8 cellular contexts compared by ENCODE assay signal in genomic region chr2:170177950-170178781, GRCh38. TPM values are rescaled to one million over a fixed set of nuclear protein-coding genes. Genes with fewer than 3 reads are reported as not detected.
A peak's percentile ranks its signal among the peaks of the same experiment; 100 is the strongest.
DNase-seq lines count a peak whose midpoint lies in the region; ATAC-seq, FAIRE-seq and TF ChIP-seq lines count a peak whose summit lies in the region.

TSS of gene MYO3B (plus strand) at chr2:170178147. CDS start at chr2:170178288, 141 bp downstream.

- CTCF ChIA-PET in K562 (lab: Yijun Ruan, JAX; ENCODE audit: low intra/inter-chr PET ratio), result no interaction called here
- CTCF ChIA-PET in activated naive CD4-positive, alpha-beta T cell treated with anti-CD3 and anti-CD28 coated beads, Interleukin-2, amount 10 ng/mL, durations not matched to agents 7 days and 5 days (lab: Charles Lee), result no interaction called here

- H3K9ac ChIP-seq in K562 (ENCODE audit: insufficient read depth in 1 of 2, low read depth in 2 of 2, low read length in 2 of 2), result no peak within 1 kb of the TSS

- FAIRE-seq in K562 (lab: Jason Lieb, UNC), result no peak

- no peak for TF ChIP-seq EP300 in K562 (IDR thresholded peaks at IDR 0.05; ENCODE audit: low read length)

- no peaks in the 10 kb centered on the region for H3K36me3 ChIP-seq in K562 (ENCODE audit: control insufficient read depth, insufficient read depth, low read length)

- H2AFZ ChIP-seq in K562 (ENCODE audit: low read depth, low read length), result peak within 1 kb of the TSS; percentile 18; the same call in 1 of the 2 replicates

- POLR2A ChIA-PET in K562 (lab: Yijun Ruan, JAX), result interaction anchor here (1.0 to 1.4 kb wide), 2 partner anchors 9 to 11 kb away, joined by 4 to 5 read pairs; no protein-coding TSS in a partner anchor

- peak; percentile 46 for ATAC-seq in GM18511 (IDR thresholded peaks at IDR 0.05; ENCODE audit: unreplicated experiment)
- peak; percentile 39 for ATAC-seq in HG03196 (IDR thresholded peaks at IDR 0.05; ENCODE audit: unreplicated experiment)
- ATAC-seq in K562, result no peak
- no peak for ATAC-seq in HG02571 (IDR thresholded peaks at IDR 0.05; ENCODE audit: unreplicated experiment)

- H3K9me3 ChIP-seq in K562 (replicated peaks; ENCODE audit: control insufficient read depth, insufficient read depth, low read depth, low read length), result no peaks in the 10 kb centered on the region

- H3K79me2 ChIP-seq in K562 (ENCODE audit: control insufficient read depth, insufficient read depth, low read length), result no peaks in the 10 kb centered on the region

- peaks cover 26% of the 10 kb centered on the region for H3K4me1 Mint-ChIP-seq in neural crest cell
- H3K4me1 Mint-ChIP-seq in activated naive CD4-positive, alpha-beta T cell treated with anti-CD3 and anti-CD28 coated beads, Interleukin-2, amount 10 ng/mL, durations not matched to agents 7 days and 5 days, result no peaks in the 10 kb centered on the region

- no TSS peak for BruUV-seq in K562 (replicated peaks; lab: Mats Ljungman, UMichigan)

- H3K27me3 ChIP-seq in K562 (ENCODE audit: control insufficient read depth in 2 of 2, insufficient read depth in 2 of 2, low read length in 2 of 2), result no peaks in the 10 kb centered on the region

- no peak within 1 kb of the TSS for H3K27ac ChIP-seq in K562 (ENCODE audit: extremely low read depth, low read depth, low read length)

- no peaks in the 10 kb centered on the region for H4K20me1 ChIP-seq in K562 (replicated peaks; ENCODE audit: control insufficient read depth, insufficient read depth, low read length)

- peak within 1 kb of the TSS; percentile 61 for H3K27ac Mint-ChIP-seq in neural crest cell (ENCODE audit: unreplicated experiment)
- no peak within 1 kb of the TSS for H3K27ac Mint-ChIP-seq in activated naive CD4-positive, alpha-beta T cell treated with anti-CD3 and anti-CD28 coated beads, Interleukin-2, amount 10 ng/mL, durations not matched to agents 7 days and 5 days

- H3K9me1 ChIP-seq in K562 (ENCODE audit: control insufficient read depth, insufficient read depth, low read length), result no peaks in the 10 kb centered on the region

- no peak within 1 kb of the TSS for H3K4me2 ChIP-seq in K562 (ENCODE audit: insufficient read depth, low read length)

- H3K27me3 Mint-ChIP-seq in neural crest cell (ENCODE audit: low read depth), result no peaks in the 10 kb centered on the region
- H3K27me3 Mint-ChIP-seq in activated naive CD4-positive, alpha-beta T cell treated with anti-CD3 and anti-CD28 coated beads, Interleukin-2, amount 10 ng/mL, durations not matched to agents 7 days and 5 days, result no peaks in the 10 kb centered on the region

- H3K4me1 ChIP-seq in K562 (replicated peaks in 1 of 2; ENCODE audit: control insufficient read depth in 2 of 2, insufficient read depth in 2 of 2, low read length in 2 of 2), result no peaks in the 10 kb centered on the region; a peak in 2 of 5 replicates

- intact Hi-C loops in K562 (cut with micrococcal nuclease), result no loop called here

- H3K4me3 ChIP-seq in K562, result no peak within 1 kb of the TSS

- no peaks in the 10 kb centered on the region for H3K36me3 Mint-ChIP-seq in neural crest cell (ENCODE audit: low read depth)
- H3K36me3 Mint-ChIP-seq in activated naive CD4-positive, alpha-beta T cell treated with anti-CD3 and anti-CD28 coated beads, Interleukin-2, amount 10 ng/mL, durations not matched to agents 7 days and 5 days, result no peaks in the 10 kb centered on the region

- H3K4me3 Mint-ChIP-seq in neural crest cell, result no peak within 1 kb of the TSS
- no peak within 1 kb of the TSS for H3K4me3 Mint-ChIP-seq in activated naive CD4-positive, alpha-beta T cell treated with anti-CD3 and anti-CD28 coated beads, Interleukin-2, amount 10 ng/mL, durations not matched to agents 7 days and 5 days

- TF ChIP-seq RAD21 in K562 (CRISPR knock-in tag; conservative IDR thresholded peaks at IDR 0.05 in 1 of 2, IDR thresholded peaks at IDR 0.05 in 1 of 2), result no peak

- WGBS in K562 (ENCODE audit: insufficient coverage, low coverage, missing lambda C conversion rate), result 51% methylated on average over 3 of the region's 3 CpGs

- in situ Hi-C loops in K562 (cut with MboI), result no loop called here

- DNase-seq in K562 (ENCODE audit: extremely low read depth in 1 of 4, low spot score in 3 of 4), result no peak
- no peak for DNase-seq in neural crest cell (ENCODE audit: low read depth, low spot score)
- DNase-seq in NCI-H187 (lab: John Stamatoyannopoulos, UW), result no peak
- no peak for DNase-seq in NCI-H1048 (lab: John Stamatoyannopoulos, UW)
- no peak for DNase-seq in activated naive CD4-positive, alpha-beta T cell treated with anti-CD3 and anti-CD28 coated beads, Interleukin-2, amount 10 ng/mL, durations not matched to agents 7 days and 5 days

- no peak for TF ChIP-seq POLR2A in K562 (conservative IDR thresholded peaks at IDR 0.05)

- no peaks in the 10 kb centered on the region for H3K9me3 Mint-ChIP-seq in neural crest cell
- no peaks in the 10 kb centered on the region for H3K9me3 Mint-ChIP-seq in activated naive CD4-positive, alpha-beta T cell treated with anti-CD3 and anti-CD28 coated beads, Interleukin-2, amount 10 ng/mL, durations not matched to agents 7 days and 5 days

- TF ChIP-seq CTCF in K562 (IDR thresholded peaks at IDR 0.05 in 2 of 3, conservative IDR thresholded peaks at IDR 0.05 in 1 of 3; ENCODE audit: insufficient read depth in 2 of 3, low read depth in 1 of 3, low read length in 3 of 3) (no peak), neural crest cell (conservative IDR thresholded peaks at IDR 0.05) (no peak)

TF ChIP-seq in K562, 482 proteins besides CTCF, POLR2A, EP300 and RAD21 (continues in another document):
- no peak for TF ChIP-seq E2F4 (CRISPR knock-in tag; IDR thresholded peaks at IDR 0.05; ENCODE audit: low read depth)
- TF ChIP-seq ERF (CRISPR knock-in tag; IDR thresholded peaks at IDR 0.05), result no peak
- no peak for TF ChIP-seq SETDB1 (IDR thresholded peaks at IDR 0.05; ENCODE audit: low read length)
- TF ChIP-seq EWSR1 (IDR thresholded peaks at IDR 0.05; ENCODE audit: borderline replicate concordance, low read depth, partially characterized antibody), result no peak
- TF ChIP-seq MLX (CRISPR knock-in tag; conservative IDR thresholded peaks at IDR 0.05), result no peak
- TF ChIP-seq ZNF639 (CRISPR knock-in tag; conservative IDR thresholded peaks at IDR 0.05 in 1 of 2, IDR thresholded peaks at IDR 0.05 in 1 of 2), result no peak
- TF ChIP-seq KDM2B (CRISPR knock-in tag; IDR thresholded peaks at IDR 0.05), result no peak
- no peak for TF ChIP-seq MAFK (IDR thresholded peaks at IDR 0.05; ENCODE audit: low read length)
- no peak for TF ChIP-seq ETV6 (IDR thresholded peaks at IDR 0.05; ENCODE audit: borderline replicate concordance in 1 of 2, low read depth in 2 of 2, low read length in 1 of 2)
- TF ChIP-seq ETV6 (CRISPR knock-in tag; IDR thresholded peaks at IDR 0.05; ENCODE audit: borderline replicate concordance), result no peak

RNA-seq across cellular contexts. Expression of gene MYO3B, which starts in this region (rescaled TPM):
- total RNA-seq in K562 (2011; cell fraction: chromatin; rRNA removed; ENCODE audit: low replicate concordance), result 5.2 and 8.0 TPM in 2 replicates
- total RNA-seq in K562 (2011; cell fraction: nucleolus; rRNA removed), result 1.7 and 2.7 TPM in 2 replicates
- 3.4 and 3.9 TPM in 2 replicates for total RNA-seq in K562 (2011; cell fraction: nucleoplasm; rRNA removed)
- 3.0 and 3.4 TPM in 2 replicates for total RNA-seq in K562 (2014; rRNA removed)
- total RNA-seq in K562 (2014; rRNA removed; fragmentation: Illumina TruSeq; extraction: Trizol), result 4.6 and 4.7 TPM in 2 replicates
- 3.4 and 3.8 TPM in 2 replicates for total RNA-seq in K562 (2015; rRNA removed; fragmentation: Illumina TruSeq; extraction: Trizol)
- total RNA-seq in K562 (2021), result 3.5 and 4.7 TPM in 2 replicates
- 0.32 and 3.6 TPM in 2 replicates for polyA plus RNA-seq in K562 (2011; rRNA removed)
- polyA plus RNA-seq in K562 (2011; cell fraction: cytosol; rRNA removed), result 0.24 and 1.3 TPM in 2 replicates
- 0.79 and 3.4 TPM in 2 replicates for polyA plus RNA-seq in K562 (2011; cell fraction: nucleus; rRNA removed)
- polyA plus RNA-seq in K562 (2012), result 4.5 and 6.0 TPM in 2 replicates
- 3.4 and 4.2 TPM in 2 replicates for polyA plus RNA-seq in K562 (2014; fragmentation: Illumina TruSeq; extraction: Trizol)
- polyA plus RNA-seq in K562 (2014; fragmentation: Nextera tagmentation; extraction: Ambion mirVana), result 1 to 10 TPM; 2.9 to 6.5 TPM
- 2.7 and 3.8 TPM in 2 replicates for polyA plus RNA-seq in K562 (2014; rRNA removed)
- 1.1 and 3.9 TPM in 2 replicates for polyA minus RNA-seq in K562 (2011; rRNA and poly(A)+ RNA removed)
- polyA minus RNA-seq in K562 (2011; cell fraction: cytosol; rRNA and poly(A)+ RNA removed), result 0.27 and 1.7 TPM in 2 replicates
- polyA minus RNA-seq in K562 (2011; cell fraction: nucleus; rRNA and poly(A)+ RNA removed), result 1.9 and 6.5 TPM in 2 replicates
- total RNA-seq in neural crest cell, result not detected in 2 replicates

Comparison
In these comparisons a context has a peak if more than half of its experiments do, and no peak if none do; other contexts are left out.
1. ATAC-seq: peak in GM18511 (single experiment) and HG03196 (single experiment); none in K562 (single experiment) and HG02571 (single experiment).